In genomic region chr10:123909866-123910265, GRCh38 we compare ENCODE assay signal across 18 cellular contexts. TPM values are rescaled to one million over a fixed set of nuclear protein-coding genes. Genes with fewer than 3 reads are reported as not detected.
DNase-seq lines count a peak whose midpoint lies in the region; TF ChIP-seq lines count a peak whose summit lies in the region.
"Had no signal": no experiment of that assay in that cellular context is flagged by ENCODE, and none has a peak within 500 bp of the region (broad histone marks: within the 10 kb centered on the region; RNA-seq: fewer than 3 reads in every experiment).

No MANE protein-coding gene starts in this region.

- peak overlapping the region; percentile 68 for H3K27ac ChIP-seq in neural cell (ENCODE audit: low read length)

- DNase-seq in NCI-H748 (lab: John Stamatoyannopoulos, UW; ENCODE audit: unreplicated experiment) (peak; percentile 19), NCI-H748 treated with DMSO at 0.1 percent for 48 hours (lab: John Stamatoyannopoulos, UW) (no peak), NCI-H526 treated with DMSO at 0.1 percent for 48 hours (lab: John Stamatoyannopoulos, UW) (peak; percentile 37), chondrocyte (ENCODE audit: low spot score) (peak; percentile 82), NCI-H1694 treated with DMSO at 0.1 percent for 48 hours (lab: John Stamatoyannopoulos, UW) (no peak), HEK293T (ENCODE audit: extremely low spot score) (no peak), Calu3 (no peak)
- DNase-seq: C1 segment of cervical spinal cord; CD4-positive, alpha-beta memory T cell; COR-L47; DMS153; DND-41; GOT3; H7; HCEC 1CT had no signal

- H3K36me3 Mint-ChIP-seq in chondrocyte (ENCODE audit: low read depth): no peaks in the 10 kb centered on the region
- H3K36me3 Mint-ChIP-seq in Calu3 (ENCODE audit: insufficient read depth, unreplicated experiment): no peaks in the 10 kb centered on the region
- H3K36me3 Mint-ChIP-seq: CD4-positive, alpha-beta memory T cell had no signal

- no peak for TF ChIP-seq RAD21 in neural cell (conservative IDR thresholded peaks at IDR 0.05)

- H3K4me1 Mint-ChIP-seq in chondrocyte (ENCODE audit: low read depth) (no peaks in the 10 kb centered on the region), Calu3 (ENCODE audit: low read depth, unreplicated experiment) (no peaks in the 10 kb centered on the region)
- H3K4me1 Mint-ChIP-seq: CD4-positive, alpha-beta memory T cell had no signal

- TF ChIP-seq CTCF in chondrocyte (IDR thresholded peaks at IDR 0.05): no peak
- no peak for TF ChIP-seq CTCF in neural cell (IDR thresholded peaks at IDR 0.05; ENCODE audit: poor library complexity, severe bottlenecking)
- TF ChIP-seq CTCF in Calu3 (IDR thresholded peaks at IDR 0.05; ENCODE audit: unreplicated experiment): no peak

- no peak for TF ChIP-seq EP300 in neural cell (conservative IDR thresholded peaks at IDR 0.05; ENCODE audit: poor library complexity, severe bottlenecking)

- H3K9me3 ChIP-seq in neural cell (ENCODE audit: low read length): no peaks in the 10 kb centered on the region

- no peak overlapping the region for H3K4me3 ChIP-seq in neural cell (ENCODE audit: low read length)

- no peak overlapping the region for H3K4me3 Mint-ChIP-seq in chondrocyte (ENCODE audit: unreplicated experiment)
- no peak overlapping the region for H3K4me3 Mint-ChIP-seq in Calu3 (ENCODE audit: low read depth, unreplicated experiment)
- H3K4me3 Mint-ChIP-seq: CD4-positive, alpha-beta memory T cell had no signal

- H3K9me3 Mint-ChIP-seq in chondrocyte (ENCODE audit: low read depth) (peaks cover 3% of the 10 kb centered on the region), Calu3 (ENCODE audit: low read depth, unreplicated experiment) (no peaks in the 10 kb centered on the region)

- H3K27me3 Mint-ChIP-seq in chondrocyte (ENCODE audit: low read depth): peaks cover 57% of the 10 kb centered on the region
- peaks cover 99% of the 10 kb centered on the region for H3K27me3 Mint-ChIP-seq in Calu3 (ENCODE audit: unreplicated experiment)

- H3K27ac Mint-ChIP-seq in chondrocyte (ENCODE audit: unreplicated experiment) (no peak overlapping the region), Calu3 (ENCODE audit: unreplicated experiment) (no peak overlapping the region)
- H3K27ac Mint-ChIP-seq: CD4-positive, alpha-beta memory T cell had no signal

- H2AFZ ChIP-seq in neural cell (ENCODE audit: low read depth, low read length): no peak overlapping the region

- intact Hi-C loops in Calu3 (cut with micrococcal nuclease; ENCODE audit: unreplicated experiment): no loop called here

- no peaks in the 10 kb centered on the region for H3K36me3 ChIP-seq in neural cell (ENCODE audit: insufficient read depth, low read length)

- H3K9me2 ChIP-seq in neural cell (ENCODE audit: insufficient read depth, low read length): no peaks in the 10 kb centered on the region

- POLR2A ChIA-PET in HEK293T (lab: Yijun Ruan, JAX): no interaction called here

- no peaks in the 10 kb centered on the region for H4K20me1 ChIP-seq in neural cell (ENCODE audit: insufficient read depth)

- no peaks in the 10 kb centered on the region for H3F3A ChIP-seq in neural cell (ENCODE audit: insufficient read depth, low read length, poor library complexity, severe bottlenecking)

- no peaks in the 10 kb centered on the region for H3K27me3 ChIP-seq in neural cell (ENCODE audit: insufficient read depth, low read depth, low read length)

- H3K79me2 ChIP-seq in neural cell (replicated peaks; ENCODE audit: insufficient read depth, low read length): no peaks in the 10 kb centered on the region

- CTCF ChIA-PET in HEK293T (lab: Yijun Ruan, JAX) (no interaction called here), Calu3 (lab: Charles Lee) (no interaction called here)

- H3K4me2 ChIP-seq in neural cell (ENCODE audit: low read length): no peak overlapping the region

- peak overlapping the region; percentile 16 for H3K9ac ChIP-seq in neural cell (ENCODE audit: low read length)

- BruUV-seq in Calu3 (replicated peaks; lab: Mats Ljungman, UMichigan): no TSS peak

TF ChIP-seq in neural cell, 6 proteins besides CTCF, POLR2A, EP300 and RAD21:
- TF ChIP-seq EZH2 (IDR thresholded peaks at IDR 0.05; ENCODE audit: borderline replicate concordance, insufficient read depth, low read length, poor library complexity, severe bottlenecking) (no peak), TAF1 (IDR thresholded peaks at IDR 0.05; ENCODE audit: low read depth) (no peak), SMC3 (conservative IDR thresholded peaks at IDR 0.05; ENCODE audit: poor library complexity) (no peak), POLR2AphosphoS5 (IDR thresholded peaks at IDR 0.05) (no peak), MXI1 (conservative IDR thresholded peaks at IDR 0.05; ENCODE audit: poor library complexity, severe bottlenecking) (no peak), REST (IDR thresholded peaks at IDR 0.05; ENCODE audit: borderline replicate concordance) (no peak)
TF ChIP-seq in neural cell: peak in this region for 0.

TF ChIP-seq in HEK293T, 16 proteins besides CTCF, POLR2A, EP300 and RAD21:
- TF ChIP-seq ZNF384 (IDR thresholded peaks at IDR 0.05) (no peak), CTBP1 (IDR thresholded peaks at IDR 0.05; ENCODE audit: borderline replicate concordance) (no peak), PKNOX1 (IDR thresholded peaks at IDR 0.05) (no peak), BHLHE40 (IDR thresholded peaks at IDR 0.05; ENCODE audit: borderline replicate concordance) (no peak), ARNT (IDR thresholded peaks at IDR 0.05) (no peak), HDGF (IDR thresholded peaks at IDR 0.05; ENCODE audit: borderline replicate concordance) (no peak), L3MBTL2 (conservative IDR thresholded peaks at IDR 0.05) (no peak), SUZ12 (IDR thresholded peaks at IDR 0.05) (no peak), NFRKB (IDR thresholded peaks at IDR 0.05) (no peak), TARDBP (IDR thresholded peaks at IDR 0.05) (no peak), ELF4 (IDR thresholded peaks at IDR 0.05) (no peak)

RNA-seq across cellular contexts. Expression of gene CPXM2, which starts 18.3 kb away (rescaled TPM):
- not detected in 3 replicates for total RNA-seq in chondrocyte
- polyA plus RNA-seq in neural cell: not detected in 2 replicates
- not detected in 2 replicates for polyA minus RNA-seq in neural cell
- not detected in 2 replicates for total RNA-seq in Calu3 (2022)
- total RNA-seq: A172; A673; CD4-positive, alpha-beta memory T cell had no signal
- polyA plus RNA-seq: CD4-positive, alpha-beta memory T cell had no signal

Comparison
In these comparisons a context has a peak if more than half of its experiments do, and no peak if none do; other contexts are left out.
1. DNase-seq: peak in NCI-H748 (single experiment), NCI-H526 treated with DMSO at 0.1 percent for 48 hours (single experiment) and chondrocyte (single experiment); none in NCI-H748 treated with DMSO at 0.1 percent for 48 hours (single experiment), NCI-H1694 treated with DMSO at 0.1 percent for 48 hours (single experiment), HEK293T (single experiment) and Calu3 (single experiment).